ENCODE assay signal across 36 cellular contexts in genomic region chr10:120208488-120208887, GRCh38.
"Had no signal": no experiment of that assay in that cellular context is flagged by ENCODE, and none has a peak within 500 bp of the region (broad histone marks: within the 10 kb centered on the region; RNA-seq: fewer than 3 reads in every experiment).

No MANE protein-coding gene starts in this region.

- H3K4me1 Mint-ChIP-seq: activated B cell treated with CpG ODN at 0.5 μM for 24 hours; activated CD4-positive, alpha-beta T cell treated with anti-CD3 and anti-CD28 coated beads, Interleukin-2, amount 10 ng/mL, durations not matched to agents 24 days and 14 days; activated naive CD8-positive, alpha-beta T cell treated with anti-CD3 and anti-CD28 coated beads for 36 hours; activated T-helper 17 cell treated with anti-CD3 and anti-CD28 coated beads, Interleukin-2, amount 50 U/mL, for 72 hours had no signal

- H3K27me3 ChIP-seq: adrenal gland, body of pancreas, brain microvascular endothelial cell, breast epithelium had no signal

- H3K9me3 ChIP-seq: adrenal gland, body of pancreas had no signal

- H3K27ac Mint-ChIP-seq: activated B cell treated with CpG ODN at 0.5 μM for 24 hours; activated CD4-positive, alpha-beta memory T cell treated with anti-CD3 and anti-CD28 coated beads for 36 hours; activated CD4-positive, alpha-beta T cell treated with anti-CD3 and anti-CD28 coated beads, Interleukin-2, amount 10 ng/mL, durations not matched to agents 24 days and 14 days; activated CD8-positive, alpha-beta T cell treated with anti-CD3 and anti-CD28 coated beads for 36 hours; activated naive CD4-positive, alpha-beta T cell treated with anti-CD3 and anti-CD28 coated beads for 36 hours; activated naive CD4-positive, alpha-beta T cell treated with anti-CD3 and anti-CD28 coated beads, Interleukin-2, amount 50 U/mL, for 72 hours; activated naive CD8-positive, alpha-beta T cell treated with anti-CD3 and anti-CD28 coated beads for 36 hours; activated T-cell treated with anti-CD3 and anti-CD28 coated beads, Interleukin-2, amount 50 U/mL, for 72 hours; activated T-helper 1 cell treated with anti-CD3 and anti-CD28 coated beads, Interleukin-12 subunit alpha, Interleukin-12 subunit beta, Interleukin-2, Interleukin-4 antibody, amounts not matched to agents 30 ng/mL and 10 ng/mL and 1 ng/mL, durations not matched to agents 14 hours and 24 hours and 36 hours; activated T-helper 17 cell treated with anti-CD3 and anti-CD28 coated beads, Interleukin-2, amount 50 U/mL, for 72 hours; T-helper 1 cell treated with Interleukin-12 subunit alpha and Interleukin-12 subunit beta and Interleukin-4 antibody, amounts not matched to agents 30 μg/mL and 1 μg/mL, for 36 hours; T-helper 2 cell treated with Interferon-gamma antibody and Interleukin-4, amounts not matched to agents 5 μg/mL and 100 μg/mL, for 36 hours had no signal

- H3K27ac ChIP-seq: adrenal gland, body of pancreas, brain microvascular endothelial cell, breast epithelium, VCaP had no signal

- H3K36me3 ChIP-seq: adrenal gland, brain microvascular endothelial cell, breast epithelium had no signal

- H3K36me3 Mint-ChIP-seq: activated CD4-positive, alpha-beta memory T cell treated with anti-CD3 and anti-CD28 coated beads for 36 hours; activated naive CD4-positive, alpha-beta T cell treated with anti-CD3 and anti-CD28 coated beads, Interleukin-2, amount 50 U/mL, for 72 hours; activated naive CD8-positive, alpha-beta T cell treated with anti-CD3 and anti-CD28 coated beads for 36 hours had no signal

- H3K9me3 Mint-ChIP-seq: activated B cell treated with CpG ODN at 0.5 μM for 24 hours; activated CD4-positive, alpha-beta memory T cell treated with anti-CD3 and anti-CD28 coated beads for 36 hours; activated CD4-positive, alpha-beta T cell treated with anti-CD3 and anti-CD28 coated beads, Interleukin-2, amount 10 ng/mL, durations not matched to agents 24 days and 14 days; activated CD8-positive, alpha-beta T cell treated with anti-CD3 and anti-CD28 coated beads for 36 hours; activated naive CD4-positive, alpha-beta T cell treated with anti-CD3 and anti-CD28 coated beads for 36 hours; activated naive CD4-positive, alpha-beta T cell treated with anti-CD3 and anti-CD28 coated beads, Interleukin-2, amount 50 U/mL, for 72 hours; activated naive CD8-positive, alpha-beta T cell treated with anti-CD3 and anti-CD28 coated beads for 36 hours; activated T-cell treated with anti-CD3 and anti-CD28 coated beads, Interleukin-2, amount 50 U/mL, for 72 hours; activated T-helper 1 cell treated with anti-CD3 and anti-CD28 coated beads, Interleukin-12 subunit alpha, Interleukin-12 subunit beta, Interleukin-2, Interleukin-4 antibody, amounts not matched to agents 30 ng/mL and 10 ng/mL and 1 ng/mL, durations not matched to agents 14 hours and 24 hours and 36 hours; activated T-helper 17 cell treated with anti-CD3 and anti-CD28 coated beads, Interleukin-2, amount 50 U/mL, for 72 hours; T-helper 1 cell treated with Interleukin-12 subunit alpha and Interleukin-12 subunit beta and Interleukin-4 antibody, amounts not matched to agents 30 μg/mL and 1 μg/mL, for 36 hours; T-helper 2 cell treated with Interferon-gamma antibody and Interleukin-4, amounts not matched to agents 5 μg/mL and 100 μg/mL, for 36 hours had no signal

- FAIRE-seq: astrocyte, TTC549 had no signal

- H3K4me3 Mint-ChIP-seq: activated B cell treated with CpG ODN at 0.5 μM for 24 hours; activated CD4-positive, alpha-beta memory T cell treated with anti-CD3 and anti-CD28 coated beads for 36 hours; activated CD4-positive, alpha-beta T cell treated with anti-CD3 and anti-CD28 coated beads, Interleukin-2, amount 10 ng/mL, durations not matched to agents 24 days and 14 days; activated CD8-positive, alpha-beta T cell treated with anti-CD3 and anti-CD28 coated beads for 36 hours; activated naive CD4-positive, alpha-beta T cell treated with anti-CD3 and anti-CD28 coated beads for 36 hours; activated naive CD8-positive, alpha-beta T cell treated with anti-CD3 and anti-CD28 coated beads for 36 hours; activated T-cell treated with anti-CD3 and anti-CD28 coated beads, Interleukin-2, amount 50 U/mL, for 4 hours; activated T-cell treated with anti-CD3 and anti-CD28 coated beads, Interleukin-2, amount 50 U/mL, for 72 hours; activated T-helper 1 cell treated with anti-CD3 and anti-CD28 coated beads, Interleukin-12 subunit alpha, Interleukin-12 subunit beta, Interleukin-2, Interleukin-4 antibody, amounts not matched to agents 30 ng/mL and 10 ng/mL and 1 ng/mL, durations not matched to agents 14 hours and 24 hours and 36 hours; activated T-helper 17 cell treated with anti-CD3 and anti-CD28 coated beads, Interleukin-2, amount 50 U/mL, for 72 hours; T-helper 1 cell treated with Interleukin-12 subunit alpha and Interleukin-12 subunit beta and Interleukin-4 antibody, amounts not matched to agents 30 μg/mL and 1 μg/mL, for 36 hours; T-helper 2 cell treated with Interferon-gamma antibody and Interleukin-4, amounts not matched to agents 5 μg/mL and 100 μg/mL, for 36 hours had no signal

- DNase-seq: activated B cell treated with CpG ODN at 0.5 μM for 24 hours; activated CD4-positive, alpha-beta memory T cell treated with anti-CD3 and anti-CD28 coated beads for 36 hours; activated CD4-positive, alpha-beta T cell treated with anti-CD3 and anti-CD28 coated beads for 4 hours; activated CD4-positive, alpha-beta T cell treated with anti-CD3 and anti-CD28 coated beads, Interleukin-2, amount 10 ng/mL, durations not matched to agents 24 days and 14 days; activated CD4-positive, alpha-beta T cell treated with anti-CD3 and anti-CD28 coated beads, Interleukin-2, amount 50 U/mL, for 1 hour; activated CD4-positive, alpha-beta T cell treated with anti-CD3 and anti-CD28 coated beads, Interleukin-2, amount 50 U/mL, for 4 hours; activated CD4-positive, CD25-positive, alpha-beta regulatory T cell treated with anti-CD3 and anti-CD28 coated beads, Interleukin-2, amount 50 U/mL, for 72 hours; activated CD8-positive, alpha-beta memory T cell treated with anti-CD3 and anti-CD28 coated beads, Interleukin-2, amount 50 U/mL, for 4 hours; activated CD8-positive, alpha-beta T cell treated with anti-CD3 and anti-CD28 coated beads for 36 hours; activated effector memory CD4-positive, alpha-beta T cell treated with anti-CD3 and anti-CD28 coated beads, Interleukin-2, amount 50 U/mL, for 16 hours; activated gamma-delta T cell treated with Interleukin-2 at 50 U/mL for 16 hours; activated naive CD4-positive, alpha-beta T cell; activated naive CD4-positive, alpha-beta T cell treated with anti-CD3 and anti-CD28 coated beads for 36 hours; activated naive CD4-positive, alpha-beta T cell treated with anti-CD3 and anti-CD28 coated beads, Interleukin-2, amount 50 U/mL, for 16 hours; activated naive CD8-positive, alpha-beta T cell treated with anti-CD3 and anti-CD28 coated beads for 36 hours; activated T-cell treated with anti-CD3 and anti-CD28 coated beads for 4 hours; activated T-cell treated with anti-CD3 and anti-CD28 coated beads, Interleukin-2, amount 50 U/mL, for 1 hour; activated T-cell treated with anti-CD3 and anti-CD28 coated beads, Interleukin-2, amount 50 U/mL, for 4 hours; activated T-cell treated with anti-CD3 and anti-CD28 coated beads, Interleukin-2, amount 50 U/mL, for 72 hours; adrenal gland; amniotic stem cell; aorta; body of pancreas; brain microvascular endothelial cell; central memory CD4-positive, alpha-beta T cell; T-helper 2 cell; T-helper 9 cell had no signal

- H3K27me3 Mint-ChIP-seq: activated B cell treated with CpG ODN at 0.5 μM for 24 hours; activated CD4-positive, alpha-beta memory T cell treated with anti-CD3 and anti-CD28 coated beads for 36 hours; activated CD4-positive, alpha-beta T cell treated with anti-CD3 and anti-CD28 coated beads, Interleukin-2, amount 10 ng/mL, durations not matched to agents 24 days and 14 days had no signal

- H3K4me1 ChIP-seq: adrenal gland, body of pancreas, breast epithelium had no signal

- H3K4me3 ChIP-seq: adrenal gland, body of pancreas, breast epithelium had no signal

- ATAC-seq: activated CD8-positive, alpha-beta T cell treated with anti-CD3 and anti-CD28 coated beads for 36 hours; activated naive CD4-positive, alpha-beta T cell treated with anti-CD3 and anti-CD28 coated beads, Interleukin-2, amount 50 U/mL, for 72 hours; activated T-cell treated with anti-CD3 and anti-CD28 coated beads, Interleukin-2, amount 50 U/mL, for 4 hours; activated T-cell treated with anti-CD3 and anti-CD28 coated beads, Interleukin-2, amount 50 U/mL, for 72 hours; activated T-helper 17 cell treated with anti-CD3 and anti-CD28 coated beads, Interleukin-2, amount 50 U/mL, for 72 hours; body of pancreas had no signal
